ENCODE assay signal across 17 cellular contexts in genomic region chr1:39980555-39981313, GRCh38. TPM values are rescaled to one million over a fixed set of nuclear protein-coding genes. Genes with fewer than 3 reads are reported as not detected.
DNase-seq lines count a peak whose midpoint lies in the region; ATAC-seq, FAIRE-seq and TF ChIP-seq lines count a peak whose summit lies in the region.
"Had no signal": no experiment of that assay in that cellular context is flagged by ENCODE, and none has a peak within 500 bp of the region (broad histone marks: within the 10 kb centered on the region; RNA-seq: fewer than 3 reads in every experiment).

No MANE protein-coding gene starts in this region.

- POLR2A ChIA-PET in PC-9 (lab: Charles Lee; ENCODE audit: unreplicated experiment) = interaction anchor here (0.7 kb wide), 2 partner anchors 44 to 77 kb away, joined by 3 read pairs; no protein-coding TSS in a partner anchor

- 64 to 71% (median 70%) methylated on average over 6 of the region's 6 CpGs for WGBS in small intestine, 3 donors

- H3K4me1 ChIP-seq in PC-9 (replicated peaks; ENCODE audit: insufficient read depth) (peaks cover 36% of the 10 kb centered on the region), small intestine (ENCODE audit: control insufficient read depth in 2 of 2, insufficient read depth in 1 of 2, low read depth in 1 of 2, low read length in 1 of 2) (no peaks in the 10 kb centered on the region)

- peak overlapping the region; percentile 59 for H3K4me2 ChIP-seq in PC-9

- TSS peak; percentile 95 for BruUV-seq in PC-9 (replicated peaks; lab: Mats Ljungman, UMichigan)

- H4K20me1 ChIP-seq in PC-9 (ENCODE audit: insufficient read depth) = no peaks in the 10 kb centered on the region

- no peak overlapping the region for H3K4me3 ChIP-seq in PC-9
- H3K4me3 ChIP-seq in small intestine (ENCODE audit: low read depth in 1 of 2, low read length in 2 of 2) = no peak overlapping the region

- DNase-seq in HT-29 (ENCODE audit: low spot score) = peak; percentile 69
- peak; percentile 92 to 97 for DNase-seq in PC-9
- no peak for DNase-seq in epithelial cell of prostate (ENCODE audit: low read depth, low spot score)
- peak; percentile 89 for DNase-seq in small intestine
- DNase-seq in nucleus accumbens (lab: John Stamatoyannopoulos, UW) = no peak
- DNase-seq in hepatic stellate cell (ENCODE audit: low spot score) = no peak
- DNase-seq: activated CD4-positive, alpha-beta T cell treated with anti-CD3 and anti-CD28 coated beads for 48 hours; activated T-cell treated with anti-CD3 and anti-CD28 coated beads, Interleukin-2, amount 50 U/mL, for 48 hours; C1 segment of cervical spinal cord; NCI-H1048; NCI-H345; retina; stimulated activated CD4-positive, alpha-beta T cell treated with anti-CD3 and anti-CD28 coated beads, Interleukin-4, amount 100 ng/mL, for 24 hours had no signal

- H3K27ac ChIP-seq in PC-9 (peak overlapping the region; percentile 65), epithelial cell of prostate (peak overlapping the region; percentile 95), small intestine (ENCODE audit: low read depth in 1 of 2, low read length in 1 of 2) (peak overlapping the region; percentile 17 to 90)

- H3F3A ChIP-seq in PC-9 (ENCODE audit: insufficient read depth, low read depth) = peaks cover 28% of the 10 kb centered on the region

- no peak overlapping the region for H2AFZ ChIP-seq in PC-9

- no peak for FAIRE-seq in small intestine (lab: Jason Lieb, UNC)
- FAIRE-seq: colon, H54 had no signal

- H3K27me3 ChIP-seq in PC-9 (ENCODE audit: insufficient read depth, low read depth) (no peaks in the 10 kb centered on the region), small intestine (ENCODE audit: control insufficient read depth in 2 of 2, insufficient read depth in 2 of 2, low read length in 2 of 2) (no peaks in the 10 kb centered on the region)

- no peak for ATAC-seq in GM18867 (IDR thresholded peaks at IDR 0.05; ENCODE audit: unreplicated experiment)
- ATAC-seq: stimulated activated memory B cell treated with anti-CD40 and anti-IgM and Interleukin-4, amounts not matched to agents 10 μg/mL and 1 μg/mL and 100 μg/mL, for 72 hours had no signal

- H3K9me3 ChIP-seq in PC-9 (ENCODE audit: insufficient read depth, low read depth) (no peaks in the 10 kb centered on the region), small intestine (ENCODE audit: control insufficient read depth, low read depth) (no peaks in the 10 kb centered on the region)

- H3K79me2 ChIP-seq in PC-9 (ENCODE audit: low read depth) = no peaks in the 10 kb centered on the region

- H3K36me3 ChIP-seq in PC-9 (ENCODE audit: low read depth) (no peaks in the 10 kb centered on the region), small intestine (ENCODE audit: control insufficient read depth in 2 of 2, insufficient read depth in 2 of 2, low read length in 2 of 2) (no peaks in the 10 kb centered on the region)

- TF ChIP-seq CTCF in PC-9 (conservative IDR thresholded peaks at IDR 0.05) = no peak

- intact Hi-C loops in PC-9 (cut with micrococcal nuclease; ENCODE audit: unreplicated experiment) = loop anchor here (1.0 kb wide), 3 partner anchors 8 to 60 kb away; partner anchors contain the start of gene CAP1

- CTCF ChIA-PET in PC-9 (lab: Charles Lee) = interaction anchor here (0.9 to 1.4 kb wide), 4 partner anchors 34 to 52 kb away, joined by 3 to 7 read pairs (median 4); no protein-coding TSS in a partner anchor

- H3K9me2 ChIP-seq in PC-9 (ENCODE audit: insufficient read depth) = no peaks in the 10 kb centered on the region

RNA-seq across cellular contexts. Expression of gene MFSD2A, which starts 25.8 kb away (rescaled TPM):
- 13.7 and 15.4 TPM in 2 replicates for total RNA-seq in HT-29 (2014; rRNA removed; shearing (Covaris generic))
- total RNA-seq in PC-9 (2021) = 1.4 and 1.8 TPM in 2 replicates
- polyA plus RNA-seq in small intestine = 10 to 100 TPM; 17.5 to 57.5 (median 45.9) TPM

RNA-seq across cellular contexts. Expression of gene CAP1, which starts 59.8 kb away (rescaled TPM):
- total RNA-seq in HT-29 (2014; rRNA removed; shearing (Covaris generic)) = 169 and 180 TPM in 2 replicates
- total RNA-seq in PC-9 (2021) = 322 and 354 TPM in 2 replicates
- polyA plus RNA-seq in small intestine = 100 to 1,000 TPM; 186 to 224 (median 195) TPM

Comparison
In these comparisons a context has a peak if more than half of its experiments do, and no peak if none do; other contexts are left out.
1. DNase-seq: peak in HT-29 (single experiment), PC-9 (2 of 2) and small intestine (single experiment); none in epithelial cell of prostate (single experiment), nucleus accumbens (0 of 56) and hepatic stellate cell (single experiment).
2. Peak in every context shown above with its lines, with median percentiles within 50 percentile points of each other: H3K27ac ChIP-seq.